In genomic region chr10:30701471-30702173, GRCh38 we compare ENCODE assay signal across 8 cellular contexts.
DNase-seq lines count a peak whose midpoint lies in the region; ATAC-seq and TF ChIP-seq lines count a peak whose summit lies in the region.

No MANE protein-coding gene starts in this region.

- peak; percentile 36 for DNase-seq in NOMO-1 treated with DMSO at 0.1 percent for 48 hours (lab: John Stamatoyannopoulos, UW; ENCODE audit: unreplicated experiment)
- no peak for DNase-seq in NOMO-1 treated with dmso at 0.1 percent for 144 hours (lab: John Stamatoyannopoulos, UW; ENCODE audit: unreplicated experiment)
- DNase-seq in OCI-M1 (lab: John Stamatoyannopoulos, UW): peak; percentile 54
- DNase-seq in activated T-helper 1 cell treated with Interleukin-2 at 50 U/mL for 16 hours (ENCODE audit: low read depth): peak; percentile 49
- DNase-seq in kidney glomerular epithelial cell (lab: John Stamatoyannopoulos, UW): peak; percentile 9
- no peak for DNase-seq in glutamatergic neuron

- peaks cover 3% of the 10 kb centered on the region for H3K36me3 Mint-ChIP-seq in stimulated activated naive CD8-positive, alpha-beta T cell treated with anti-CD3 and anti-CD28 coated beads, Interleukin-15, Interleukin-2, amounts not matched to agents 100 ng/mL and 50 ng/mL, for 24 hours (ENCODE audit: low read depth)
- no peaks in the 10 kb centered on the region for H3K36me3 Mint-ChIP-seq in glutamatergic neuron (ENCODE audit: unreplicated experiment)

- peak; percentile 66 for ATAC-seq in HG02852 (IDR thresholded peaks at IDR 0.05; ENCODE audit: unreplicated experiment)

- peaks cover 98% of the 10 kb centered on the region for H3K4me1 Mint-ChIP-seq in stimulated activated naive CD8-positive, alpha-beta T cell treated with anti-CD3 and anti-CD28 coated beads, Interleukin-15, Interleukin-2, amounts not matched to agents 100 ng/mL and 50 ng/mL, for 24 hours (ENCODE audit: low read depth)
- H3K4me1 Mint-ChIP-seq in glutamatergic neuron (ENCODE audit: low read depth, unreplicated experiment): peaks cover 28% of the 10 kb centered on the region

- H3K9me3 Mint-ChIP-seq in stimulated activated naive CD8-positive, alpha-beta T cell treated with anti-CD3 and anti-CD28 coated beads, Interleukin-15, Interleukin-2, amounts not matched to agents 100 ng/mL and 50 ng/mL, for 24 hours: no peaks in the 10 kb centered on the region
- peaks cover 5% of the 10 kb centered on the region for H3K9me3 Mint-ChIP-seq in glutamatergic neuron (ENCODE audit: unreplicated experiment)

- no peaks in the 10 kb centered on the region for H3K27me3 Mint-ChIP-seq in stimulated activated naive CD8-positive, alpha-beta T cell treated with anti-CD3 and anti-CD28 coated beads, Interleukin-15, Interleukin-2, amounts not matched to agents 100 ng/mL and 50 ng/mL, for 24 hours
- H3K27me3 Mint-ChIP-seq in glutamatergic neuron (ENCODE audit: unreplicated experiment): peaks cover 7% of the 10 kb centered on the region

- peak overlapping the region; percentile 84 for H3K27ac Mint-ChIP-seq in stimulated activated naive CD8-positive, alpha-beta T cell treated with anti-CD3 and anti-CD28 coated beads, Interleukin-15, Interleukin-2, amounts not matched to agents 100 ng/mL and 50 ng/mL, for 24 hours
- no peak overlapping the region for H3K27ac Mint-ChIP-seq in glutamatergic neuron (ENCODE audit: unreplicated experiment)

- peak overlapping the region; percentile 61 for H3K4me3 Mint-ChIP-seq in stimulated activated naive CD8-positive, alpha-beta T cell treated with anti-CD3 and anti-CD28 coated beads, Interleukin-15, Interleukin-2, amounts not matched to agents 100 ng/mL and 50 ng/mL, for 24 hours
- H3K4me3 Mint-ChIP-seq in glutamatergic neuron (ENCODE audit: unreplicated experiment): no peak overlapping the region

- no peak for TF ChIP-seq CTCF in glutamatergic neuron (IDR thresholded peaks at IDR 0.05; ENCODE audit: partially characterized antibody, unreplicated experiment)

Comparison
In these comparisons a context has a peak if more than half of its experiments do, and no peak if none do; other contexts are left out.
1. DNase-seq: peak in NOMO-1 treated with DMSO at 0.1 percent for 48 hours (single experiment), OCI-M1 (single experiment), activated T-helper 1 cell treated with Interleukin-2 at 50 U/mL for 16 hours (single experiment) and kidney glomerular epithelial cell (single experiment); none in NOMO-1 treated with dmso at 0.1 percent for 144 hours (single experiment) and glutamatergic neuron (single experiment).